ENCODE assay signal across 1 cellular context in genomic region chr3:50268703-50269451, GRCh38.
A peak's percentile ranks its signal among the peaks of the same experiment; 100 is the strongest.
TF ChIP-seq lines count a peak whose summit lies in the region.

Gene SEMA3B (plus strand): TSS chr3:50269147. CDS start chr3:50269241, 94 bp downstream.

TF ChIP-seq in HEK293, 187 proteins besides CTCF, POLR2A, EP300 and RAD21 (continued from another document and continues in another):
- TF ChIP-seq ZNF148 (tag by site-specific recombination; IDR thresholded peaks at IDR 0.05; ENCODE audit: borderline replicate concordance), result no peak
- peak; percentile 53 for TF ChIP-seq ZBTB20 (tag by site-specific recombination; IDR thresholded peaks at IDR 0.05)
- TF ChIP-seq ZNF266 (tag by site-specific recombination; IDR thresholded peaks at IDR 0.05; ENCODE audit: low read depth), result no peak
- no peak for TF ChIP-seq RBAK (tag by site-specific recombination; IDR thresholded peaks at IDR 0.05)
- no peak for TF ChIP-seq ZNF518A (tag by site-specific recombination; conservative IDR thresholded peaks at IDR 0.05; ENCODE audit: low read depth)
- TF ChIP-seq ZNF174 (tag by site-specific recombination; IDR thresholded peaks at IDR 0.05), result no peak
- TF ChIP-seq ZNF548 (tag by site-specific recombination; IDR thresholded peaks at IDR 0.05), result no peak
- no peak for TF ChIP-seq YY2 (tag by site-specific recombination; IDR thresholded peaks at IDR 0.05)
- TF ChIP-seq ELK4 (IDR thresholded peaks at IDR 0.05; ENCODE audit: borderline replicate concordance, low read depth, low read length), result no peak
- peak; percentile 33; the same call in 1 of the 2 replicates for TF ChIP-seq KLF8 (tag by site-specific recombination; IDR thresholded peaks at IDR 0.05)
- no peak for TF ChIP-seq ZBTB49 (tag by site-specific recombination; IDR thresholded peaks at IDR 0.05; ENCODE audit: low read depth)
- peak; percentile 98 for TF ChIP-seq KLF17 (tag by site-specific recombination; IDR thresholded peaks at IDR 0.05)
- TF ChIP-seq ATF2 (tag by site-specific recombination; IDR thresholded peaks at IDR 0.05; ENCODE audit: low read depth), result no peak
- no peak for TF ChIP-seq ZNF76 (tag by site-specific recombination; IDR thresholded peaks at IDR 0.05; ENCODE audit: borderline replicate concordance, low read depth)
- TF ChIP-seq ZNF16 (tag by site-specific recombination; IDR thresholded peaks at IDR 0.05; ENCODE audit: low read depth), result no peak
- no peak for TF ChIP-seq YY1 (tag by site-specific recombination; IDR thresholded peaks at IDR 0.05)
- no peak for TF ChIP-seq ZNF626 (tag by site-specific recombination; IDR thresholded peaks at IDR 0.05)
- no peak for TF ChIP-seq ZNF558 (tag by site-specific recombination; IDR thresholded peaks at IDR 0.05)
- TF ChIP-seq PRDM1 (tag by site-specific recombination; IDR thresholded peaks at IDR 0.05), result no peak
- TF ChIP-seq ZNF112 (tag by site-specific recombination; IDR thresholded peaks at IDR 0.05), result no peak
- no peak for TF ChIP-seq ZNF155 (tag by site-specific recombination; IDR thresholded peaks at IDR 0.05)
- no peak for TF ChIP-seq ZNF660 (tag by site-specific recombination; IDR thresholded peaks at IDR 0.05)
- TF ChIP-seq ZNF433 (tag by site-specific recombination; IDR thresholded peaks at IDR 0.05; ENCODE audit: low read depth), result no peak
- no peak for TF ChIP-seq FEZF1 (tag by site-specific recombination; IDR thresholded peaks at IDR 0.05)
- TF ChIP-seq EGR2 (tag by site-specific recombination; IDR thresholded peaks at IDR 0.05; ENCODE audit: low read depth), result peak; percentile 61
- TF ChIP-seq ZNF324 (tag by site-specific recombination; IDR thresholded peaks at IDR 0.05), result no peak
- TF ChIP-seq ZNF639 (tag by site-specific recombination; IDR thresholded peaks at IDR 0.05), result no peak
- no peak for TF ChIP-seq ZNF426 (tag by site-specific recombination; IDR thresholded peaks at IDR 0.05)
- TF ChIP-seq ZNF747 (tag by site-specific recombination; IDR thresholded peaks at IDR 0.05), result no peak
- peak; percentile 46; the same call in 1 of the 2 replicates for TF ChIP-seq SP7 (tag by site-specific recombination; IDR thresholded peaks at IDR 0.05)
- TF ChIP-seq ZFP69B (tag by site-specific recombination; IDR thresholded peaks at IDR 0.05), result no peak
- no peak for TF ChIP-seq ZNF449 (tag by site-specific recombination; IDR thresholded peaks at IDR 0.05)
- TF ChIP-seq ZNF791 (tag by site-specific recombination; IDR thresholded peaks at IDR 0.05), result no peak
- peak; percentile 66 for TF ChIP-seq WT1 (tag by site-specific recombination; IDR thresholded peaks at IDR 0.05)
- no peak for TF ChIP-seq ZNF37A (tag by site-specific recombination; IDR thresholded peaks at IDR 0.05)
- peak; percentile 93 for TF ChIP-seq ZNF398 (tag by site-specific recombination; IDR thresholded peaks at IDR 0.05)
- no peak for TF ChIP-seq HOXA7 (CRISPR knock-in tag; IDR thresholded peaks at IDR 0.05; ENCODE audit: borderline replicate concordance)
- TF ChIP-seq ZXDB (tag by site-specific recombination; IDR thresholded peaks at IDR 0.05), result no peak
- TF ChIP-seq MYNN (tag by site-specific recombination; IDR thresholded peaks at IDR 0.05; ENCODE audit: borderline replicate concordance), result no peak
- no peak for TF ChIP-seq ZNF670 (tag by site-specific recombination; IDR thresholded peaks at IDR 0.05; ENCODE audit: low read depth)
- no peak for TF ChIP-seq GLI4 (tag by site-specific recombination; IDR thresholded peaks at IDR 0.05)
- TF ChIP-seq GLIS2 (tag by site-specific recombination; IDR thresholded peaks at IDR 0.05), result peak; percentile 52
- TF ChIP-seq KLF1 (tag by site-specific recombination; IDR thresholded peaks at IDR 0.05), result peak; percentile 99
- no peak for TF ChIP-seq KLF9 (tag by site-specific recombination; IDR thresholded peaks at IDR 0.05; ENCODE audit: low read depth)
- TF ChIP-seq ZNF19 (tag by site-specific recombination; IDR thresholded peaks at IDR 0.05; ENCODE audit: low read depth), result no peak
- TF ChIP-seq ZNF140 (tag by site-specific recombination; IDR thresholded peaks at IDR 0.05), result no peak
- peak; percentile 58 for TF ChIP-seq ZNF600 (tag by site-specific recombination; IDR thresholded peaks at IDR 0.05)
- no peak for TF ChIP-seq SCRT1 (tag by site-specific recombination; IDR thresholded peaks at IDR 0.05; ENCODE audit: borderline replicate concordance)
- TF ChIP-seq ZBTB8A (tag by site-specific recombination; IDR thresholded peaks at IDR 0.05), result no peak
